8 cellular contexts compared by ENCODE assay signal in the genomic region with DNA sequence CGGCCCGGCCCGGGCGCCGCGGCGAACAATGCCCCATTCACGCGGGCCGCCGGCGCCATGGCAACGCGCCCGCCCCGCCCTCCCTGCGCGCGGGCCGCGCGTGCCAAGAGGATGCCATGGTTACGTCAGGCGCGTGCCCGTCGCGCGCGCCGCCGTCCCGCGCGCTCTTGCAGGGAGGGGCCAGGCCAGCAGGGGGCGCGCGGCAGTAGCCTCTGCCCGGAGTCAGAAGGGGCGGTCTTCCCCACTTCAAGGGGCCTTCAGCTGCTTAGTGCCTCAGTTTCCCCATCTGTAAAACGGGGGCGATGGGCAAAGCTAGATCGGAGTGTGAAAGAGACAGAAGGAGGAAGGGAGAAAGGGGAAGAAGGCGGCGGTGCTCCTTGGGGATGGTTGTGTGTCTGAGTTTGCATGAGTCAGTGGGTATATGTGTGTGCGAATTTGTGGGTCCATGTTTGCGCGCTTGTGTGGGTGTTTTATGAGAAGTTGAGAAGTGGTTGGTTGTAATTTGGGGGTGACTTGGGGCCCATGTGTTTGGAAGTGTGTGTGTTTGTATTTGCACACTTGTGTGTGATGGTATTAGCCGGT. TPM values are rescaled to one million over a fixed set of nuclear protein-coding genes. Genes with fewer than 3 reads are reported as not detected.
DNase-seq lines count a peak whose midpoint lies in the region; ATAC-seq and TF ChIP-seq lines count a peak whose summit lies in the region.

No MANE protein-coding gene starts in this region.

- no peak overlapping the region for H3K27ac Mint-ChIP-seq in activated T-helper 17 cell treated with anti-CD3 and anti-CD28 coated beads, Interleukin-2, amount 50 U/mL, for 72 hours

- intact Hi-C loops in stomach (cut with DNase I; ENCODE audit: low total_unique reads) = loop anchor here (5.0 kb wide), 1 partner anchor 79 kb away; no protein-coding TSS in a partner anchor

- no peaks in the 10 kb centered on the region for H3K4me1 Mint-ChIP-seq in activated T-helper 17 cell treated with anti-CD3 and anti-CD28 coated beads, Interleukin-2, amount 50 U/mL, for 72 hours

- TF ChIP-seq EP300 in stomach (IDR thresholded peaks at IDR 0.05) = no peak

- DNase-seq in DMS79 (lab: John Stamatoyannopoulos, UW) = peak; percentile 44
- peak in 70 of 76 experiments; percentile 38 to 91 (median 76) for DNase-seq in HUDEP-2 (lab: John Stamatoyannopoulos, UW; ENCODE audit: unreplicated experiment in 76 of 76)
- DNase-seq in RPMI7951 (ENCODE audit: low read depth) = peak; percentile 75
- peak; percentile 73 to 93 for DNase-seq in foreskin fibroblast
- peak; percentile 86 for DNase-seq in stomach

- H3K4me3 ChIP-seq in foreskin fibroblast (ENCODE audit: low read depth in 1 of 2, low read length in 2 of 2) = peak overlapping the region; percentile 37 to 54
- H3K4me3 ChIP-seq in neutrophil (ENCODE audit: low read depth in 1 of 2, low read length in 1 of 2) = peak overlapping the region; percentile 15 to 35
- H3K4me3 ChIP-seq in stomach = peak overlapping the region; percentile 29 to 35 (median 30)

- H3K27me3 ChIP-seq in neutrophil = peaks cover 52% of the 10 kb centered on the region
- H3K27me3 ChIP-seq in stomach = no peaks in the 10 kb centered on the region

- no peaks in the 10 kb centered on the region for H3K36me3 Mint-ChIP-seq in activated T-helper 17 cell treated with anti-CD3 and anti-CD28 coated beads, Interleukin-2, amount 50 U/mL, for 72 hours (ENCODE audit: low read depth)

- TF ChIP-seq CTCF in foreskin fibroblast (IDR thresholded peaks at IDR 0.05; ENCODE audit: low read depth, low read length) (peak; percentile 80), neutrophil (IDR thresholded peaks at IDR 0.05) (peak; percentile 77), stomach (IDR thresholded peaks at IDR 0.05) (peak in 5 of 7 experiments; percentile 92 to 98 (median 93))

- TF ChIP-seq POLR2A in stomach (IDR thresholded peaks at IDR 0.05) = no peak

- no peaks in the 10 kb centered on the region for H3K9me3 Mint-ChIP-seq in activated T-helper 17 cell treated with anti-CD3 and anti-CD28 coated beads, Interleukin-2, amount 50 U/mL, for 72 hours

- H3K36me3 ChIP-seq in neutrophil = no peaks in the 10 kb centered on the region
- H3K36me3 ChIP-seq in stomach = no peaks in the 10 kb centered on the region

- H3K4me3 Mint-ChIP-seq in activated T-helper 17 cell treated with anti-CD3 and anti-CD28 coated beads, Interleukin-2, amount 50 U/mL, for 72 hours = no peak overlapping the region

- H3K27ac ChIP-seq in neutrophil (no peak overlapping the region), stomach (peak overlapping the region in 1 of 5 donors; percentile 71)

- peaks cover 4% of the 10 kb centered on the region for H3K27me3 Mint-ChIP-seq in activated T-helper 17 cell treated with anti-CD3 and anti-CD28 coated beads, Interleukin-2, amount 50 U/mL, for 72 hours

- ATAC-seq in activated T-helper 17 cell treated with anti-CD3 and anti-CD28 coated beads, Interleukin-2, amount 50 U/mL, for 72 hours (replicated peaks) = peak; percentile 83
- ATAC-seq in GM18517 (IDR thresholded peaks at IDR 0.05; ENCODE audit: unreplicated experiment) = no peak

- H3K4me1 ChIP-seq in neutrophil (ENCODE audit: control insufficient read depth in 1 of 2, insufficient read depth in 1 of 2, low read depth in 1 of 2, low read length in 1 of 2) = peaks cover 7 to 9% of the 10 kb centered on the region in 2 experiments
- peaks cover 7 to 35% (median 28%) of the 10 kb centered on the region in 4 donors for H3K4me1 ChIP-seq in stomach

- WGBS in stomach, 5 donors = 9 to 14% (median 10%) methylated on average over 29 to 49 of the region's 49 CpGs

- H3K9me3 ChIP-seq in neutrophil (no peaks in the 10 kb centered on the region), stomach (no peaks in the 10 kb centered on the region)

RNA-seq across cellular contexts. Expression of gene NFIX, which starts 11.6 kb away (rescaled TPM):
- total RNA-seq in RPMI7951 (2014; rRNA removed; shearing (Covaris generic)) = 19.6 and 22.5 TPM in 2 replicates
- 1 to 10 TPM in 1 of 2 donors, under 1 TPM in 1; 0.43 to 1.1 TPM for total RNA-seq in activated T-helper 17 cell treated with anti-CD3 and anti-CD28 coated beads, Interleukin-2, amount 50 U/mL, for 72 hours
- 100 to 1,000 TPM in 1 of 5 donors, 10 to 100 TPM in 4; 14.0 to 183 (median 63.3) TPM for total RNA-seq in stomach
- 10 to 100 TPM; 11.5 to 45.0 (median 30.2) TPM for polyA plus RNA-seq in stomach

RNA-seq across cellular contexts. Expression of gene DAND5, which starts 14.3 kb away (rescaled TPM):
- not detected in 2 replicates for total RNA-seq in RPMI7951 (2014; rRNA removed; shearing (Covaris generic))
- total RNA-seq in activated T-helper 17 cell treated with anti-CD3 and anti-CD28 coated beads, Interleukin-2, amount 50 U/mL, for 72 hours = under 1 TPM; 0.30 to 0.40 TPM
- total RNA-seq in stomach = under 1 TPM in 1 of 5 donors, not detected in 4; 0.58 TPM
- polyA plus RNA-seq in stomach = under 1 TPM in 2 of 3 donors, not detected in 1; 0.12 to 0.13 TPM

RNA-seq across cellular contexts. Expression of gene GADD45GIP1, which starts 26.6 kb away (rescaled TPM):
- total RNA-seq in RPMI7951 (2014; rRNA removed; shearing (Covaris generic)) = 41.2 and 65.1 TPM in 2 replicates
- total RNA-seq in activated T-helper 17 cell treated with anti-CD3 and anti-CD28 coated beads, Interleukin-2, amount 50 U/mL, for 72 hours = 10 to 100 TPM; 17.0 to 27.9 TPM
- 10 to 100 TPM in 4 of 5 donors, 1 to 10 TPM in 1; 1.8 to 93.3 (median 25.9) TPM for total RNA-seq in stomach
- polyA plus RNA-seq in stomach = 10 to 100 TPM; 59.0 to 75.4 (median 61.8) TPM

RNA-seq across cellular contexts. Expression of gene RAD23A, which starts 38.0 kb away (rescaled TPM):
- total RNA-seq in RPMI7951 (2014; rRNA removed; shearing (Covaris generic)) = 104 and 123 TPM in 2 replicates
- 100 to 1,000 TPM; 129 to 156 TPM for total RNA-seq in activated T-helper 17 cell treated with anti-CD3 and anti-CD28 coated beads, Interleukin-2, amount 50 U/mL, for 72 hours
- total RNA-seq in stomach = 100 to 1,000 TPM in 3 of 5 donors, 10 to 100 TPM in 2; 44.1 to 144 (median 103) TPM
- polyA plus RNA-seq in stomach = 100 to 1,000 TPM; 101 to 141 (median 106) TPM

RNA-seq across cellular contexts. Expression of gene CALR, which starts 45.2 kb away (rescaled TPM):
- total RNA-seq in RPMI7951 (2014; rRNA removed; shearing (Covaris generic)) = 1,708 and 2,160 TPM in 2 replicates
- 100 to 1,000 TPM; 502 to 770 TPM for total RNA-seq in activated T-helper 17 cell treated with anti-CD3 and anti-CD28 coated beads, Interleukin-2, amount 50 U/mL, for 72 hours
- total RNA-seq in stomach = 100 to 1,000 TPM; 337 to 947 (median 504) TPM
- 100 to 1,000 TPM in 2 of 3 donors, 10 to 100 TPM in 1; 71.2 to 236 (median 158) TPM for polyA plus RNA-seq in stomach
